8 cellular contexts compared by ENCODE assay signal in genomic region chr9:124197177-124198095, GRCh38.
DNase-seq lines count a peak whose midpoint lies in the region; ATAC-seq and TF ChIP-seq lines count a peak whose summit lies in the region.

No MANE protein-coding gene starts in this region.

- POLR2A ChIA-PET in activated CD8-positive, alpha-beta T cell treated with anti-CD3 and anti-CD28 coated beads, Interleukin-2, amount 10 ng/mL, durations not matched to agents 7 days and 5 days (lab: Charles Lee): no interaction called here
- POLR2A ChIA-PET in activated CD4-positive, alpha-beta T cell treated with anti-CD3 and anti-CD28 coated beads, Interleukin-2, amount 10 ng/mL, durations not matched to agents 7 days and 5 days (lab: Charles Lee): no interaction called here

- no peak overlapping the region for H3K27ac ChIP-seq in prostate gland

- ATAC-seq in GM19043 (IDR thresholded peaks at IDR 0.05; ENCODE audit: low read depth, unreplicated experiment) (peak; percentile 49), HG03135 (IDR thresholded peaks at IDR 0.05; ENCODE audit: unreplicated experiment) (peak; percentile 46)
- ATAC-seq in activated CD8-positive, alpha-beta T cell treated with anti-CD3 and anti-CD28 coated beads, Interleukin-2, amount 10 ng/mL, durations not matched to agents 7 days and 5 days: no peak
- peak; percentile 28 for ATAC-seq in stimulated activated naive CD8-positive, alpha-beta T cell treated with anti-CD3 and anti-CD28 coated beads, Interleukin-15, Interleukin-2, amounts not matched to agents 100 U/mL and 50 U/mL, for 24 hours

- H3K27me3 ChIP-seq in prostate gland (replicated peaks; ENCODE audit: insufficient read depth): no peaks in the 10 kb centered on the region

- H3K36me3 ChIP-seq in prostate gland: no peaks in the 10 kb centered on the region

- H3K4me1 Mint-ChIP-seq in activated CD8-positive, alpha-beta T cell treated with anti-CD3 and anti-CD28 coated beads, Interleukin-2, amount 10 ng/mL, durations not matched to agents 7 days and 5 days (ENCODE audit: low read depth): peaks cover 39% of the 10 kb centered on the region
- peaks cover 24% of the 10 kb centered on the region for H3K4me1 Mint-ChIP-seq in activated CD4-positive, alpha-beta T cell treated with anti-CD3 and anti-CD28 coated beads, Interleukin-2, amount 10 ng/mL, durations not matched to agents 7 days and 5 days

- peaks cover 27% of the 10 kb centered on the region for H3K9me3 Mint-ChIP-seq in activated CD8-positive, alpha-beta T cell treated with anti-CD3 and anti-CD28 coated beads, Interleukin-2, amount 10 ng/mL, durations not matched to agents 7 days and 5 days (ENCODE audit: insufficient read depth)
- H3K9me3 Mint-ChIP-seq in activated CD4-positive, alpha-beta T cell treated with anti-CD3 and anti-CD28 coated beads, Interleukin-2, amount 10 ng/mL, durations not matched to agents 7 days and 5 days: peaks cover 18% of the 10 kb centered on the region

- H3K9me3 ChIP-seq in prostate gland: no peaks in the 10 kb centered on the region

- intact Hi-C loops in prostate gland (cut with DNase I): no loop called here

- H3K36me3 Mint-ChIP-seq in activated CD8-positive, alpha-beta T cell treated with anti-CD3 and anti-CD28 coated beads, Interleukin-2, amount 10 ng/mL, durations not matched to agents 7 days and 5 days (ENCODE audit: low read depth): peaks cover 25% of the 10 kb centered on the region
- H3K36me3 Mint-ChIP-seq in activated CD4-positive, alpha-beta T cell treated with anti-CD3 and anti-CD28 coated beads, Interleukin-2, amount 10 ng/mL, durations not matched to agents 7 days and 5 days (ENCODE audit: low read depth): peaks cover 4% of the 10 kb centered on the region

- DNase-seq in AML-193 (lab: John Stamatoyannopoulos, UW): peak; percentile 92 to 94
- no peak for DNase-seq in activated CD8-positive, alpha-beta T cell treated with anti-CD3 and anti-CD28 coated beads, Interleukin-2, amount 10 ng/mL, durations not matched to agents 7 days and 5 days
- DNase-seq in stimulated activated naive CD8-positive, alpha-beta T cell treated with anti-CD3 and anti-CD28 coated beads, Interleukin-15, Interleukin-2, amounts not matched to agents 100 U/mL and 50 U/mL, for 24 hours: no peak
- DNase-seq in COLO668 (lab: John Stamatoyannopoulos, UW; ENCODE audit: unreplicated experiment): no peak
- no peak for DNase-seq in prostate gland (ENCODE audit: low spot score)
- no peak for DNase-seq in activated CD4-positive, alpha-beta T cell treated with anti-CD3 and anti-CD28 coated beads, Interleukin-2, amount 10 ng/mL, durations not matched to agents 7 days and 5 days

- peak overlapping the region; percentile 60 for H3K27ac Mint-ChIP-seq in activated CD8-positive, alpha-beta T cell treated with anti-CD3 and anti-CD28 coated beads, Interleukin-2, amount 10 ng/mL, durations not matched to agents 7 days and 5 days
- H3K27ac Mint-ChIP-seq in activated CD4-positive, alpha-beta T cell treated with anti-CD3 and anti-CD28 coated beads, Interleukin-2, amount 10 ng/mL, durations not matched to agents 7 days and 5 days: no peak overlapping the region

- H3K27me3 Mint-ChIP-seq in activated CD8-positive, alpha-beta T cell treated with anti-CD3 and anti-CD28 coated beads, Interleukin-2, amount 10 ng/mL, durations not matched to agents 7 days and 5 days (ENCODE audit: low read depth): peaks cover 15% of the 10 kb centered on the region
- H3K27me3 Mint-ChIP-seq in activated CD4-positive, alpha-beta T cell treated with anti-CD3 and anti-CD28 coated beads, Interleukin-2, amount 10 ng/mL, durations not matched to agents 7 days and 5 days: peaks cover 12% of the 10 kb centered on the region

- H3K4me1 ChIP-seq in prostate gland (replicated peaks): no peaks in the 10 kb centered on the region

- H3K4me3 Mint-ChIP-seq in activated CD8-positive, alpha-beta T cell treated with anti-CD3 and anti-CD28 coated beads, Interleukin-2, amount 10 ng/mL, durations not matched to agents 7 days and 5 days: no peak overlapping the region
- H3K4me3 Mint-ChIP-seq in activated CD4-positive, alpha-beta T cell treated with anti-CD3 and anti-CD28 coated beads, Interleukin-2, amount 10 ng/mL, durations not matched to agents 7 days and 5 days: no peak overlapping the region

- no peak overlapping the region for H3K4me3 ChIP-seq in prostate gland

- CTCF ChIA-PET in activated CD8-positive, alpha-beta T cell treated with anti-CD3 and anti-CD28 coated beads, Interleukin-2, amount 10 ng/mL, durations not matched to agents 7 days and 5 days (lab: Charles Lee): interaction anchor here (0.7 to 1.5 kb wide), 5 partner anchors 13 to 75 kb away, joined by 3 to 5 read pairs (median 3); no protein-coding TSS in a partner anchor
- CTCF ChIA-PET in activated CD4-positive, alpha-beta T cell treated with anti-CD3 and anti-CD28 coated beads, Interleukin-2, amount 10 ng/mL, durations not matched to agents 7 days and 5 days (lab: Charles Lee): interaction anchor here (0.9 kb wide), 2 partner anchors 9 to 15 kb away, joined by 3 read pairs; no protein-coding TSS in a partner anchor

- no peak for TF ChIP-seq POLR2A in prostate gland (IDR thresholded peaks at IDR 0.05)

- 83% methylated on average over 14 of the region's 14 CpGs for WGBS in prostate gland

- no peak for TF ChIP-seq CTCF in prostate gland (IDR thresholded peaks at IDR 0.05)

Comparison
In these comparisons a context has a peak if more than half of its experiments do, and no peak if none do; other contexts are left out.
1. DNase-seq: peak in AML-193 (2 of 2); none in activated CD8-positive, alpha-beta T cell treated with anti-CD3 and anti-CD28 coated beads, Interleukin-2, amount 10 ng/mL, durations not matched to agents 7 days and 5 days (single experiment), stimulated activated naive CD8-positive, alpha-beta T cell treated with anti-CD3 and anti-CD28 coated beads, Interleukin-15, Interleukin-2, amounts not matched to agents 100 U/mL and 50 U/mL, for 24 hours (single experiment), COLO668 (single experiment), prostate gland (single experiment) and activated CD4-positive, alpha-beta T cell treated with anti-CD3 and anti-CD28 coated beads, Interleukin-2, amount 10 ng/mL, durations not matched to agents 7 days and 5 days (single experiment).